ENCODE assay signal across 8 cellular contexts in the genomic region with DNA sequence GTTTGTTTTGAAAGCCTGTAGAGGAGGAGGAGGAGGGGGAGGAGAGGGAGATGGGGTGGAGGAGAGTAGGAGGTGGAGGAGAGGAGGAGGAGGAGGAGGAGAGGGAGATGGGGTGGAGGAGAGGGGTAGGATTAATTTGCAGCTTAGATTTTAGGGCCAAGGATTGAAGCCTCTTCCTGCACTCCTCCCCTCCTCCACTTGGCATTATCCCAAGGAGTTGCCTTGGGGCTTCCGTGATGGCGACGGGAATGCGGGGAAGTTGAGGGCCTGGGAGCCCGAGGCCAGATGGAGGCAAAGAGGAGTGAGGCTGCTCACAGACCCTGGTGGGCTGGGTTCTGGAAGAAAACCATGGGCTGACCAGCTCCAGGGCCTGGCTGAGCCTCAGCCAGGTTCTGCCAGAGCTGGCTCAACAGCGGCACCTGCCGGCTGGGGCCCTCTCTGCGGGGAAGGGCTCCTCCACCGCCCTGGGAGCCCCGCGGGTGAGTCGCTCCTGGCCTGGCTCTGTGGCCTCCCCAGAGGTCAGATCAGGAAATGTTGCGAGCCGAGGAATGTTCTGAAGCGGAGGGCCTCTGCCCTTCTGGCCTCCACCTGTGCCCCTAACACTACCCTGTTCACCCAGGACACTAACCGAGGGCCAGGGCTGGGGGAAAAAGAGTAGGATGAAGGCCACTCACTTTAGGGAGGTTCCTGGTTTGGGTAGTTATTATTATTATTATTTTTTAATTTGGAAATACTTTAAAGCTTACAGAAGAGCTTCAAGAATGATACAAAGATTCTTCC. TPM values are rescaled to one million over a fixed set of nuclear protein-coding genes. Genes with fewer than 3 reads are reported as not detected.
A peak's percentile ranks its signal among the peaks of the same experiment; 100 is the strongest.
DNase-seq lines count a peak whose midpoint lies in the region; ATAC-seq and TF ChIP-seq lines count a peak whose summit lies in the region.

No MANE protein-coding gene starts in this region.

- H3K27ac ChIP-seq in DND-41 (ENCODE audit: low read length) (peak overlapping the region; percentile 3; the same call in 1 of the 2 replicates), hepatocyte (peak overlapping the region; percentile 28)

- peak; percentile 86 for DNase-seq in DND-41
- DNase-seq in HEK293T (ENCODE audit: extremely low spot score): peak; percentile 94
- DNase-seq in NCI-H1694 (lab: John Stamatoyannopoulos, UW): peak; percentile 73
- peak; percentile 89 for DNase-seq in T-helper 9 cell
- DNase-seq in astrocyte of the hippocampus (ENCODE audit: low read depth, low spot score): peak; percentile 96
- DNase-seq in hepatocyte (ENCODE audit: low spot score): peak; percentile 94
- peak; percentile 30 for DNase-seq in retinal pigment epithelial cell (ENCODE audit: low read depth)

- 2% methylated on average over 16 of the region's 16 CpGs for WGBS in hepatocyte (ENCODE audit: low lambda C conversion rate, missing lambda C conversion rate)

- H2AFZ ChIP-seq in DND-41 (ENCODE audit: low read depth, low read length) (peak overlapping the region; percentile 87), hepatocyte (peak overlapping the region; percentile 36)

- H3K79me2 ChIP-seq in DND-41 (ENCODE audit: insufficient read depth, low read length) (no peaks in the 10 kb centered on the region), hepatocyte (no peaks in the 10 kb centered on the region)

- no peak overlapping the region for H3K4me3 ChIP-seq in DND-41 (ENCODE audit: low read depth in 1 of 2, low read length in 2 of 2)
- no peak overlapping the region for H3K4me3 ChIP-seq in hepatocyte
- peak overlapping the region; percentile 10 for H3K4me3 ChIP-seq in retinal pigment epithelial cell (ENCODE audit: low read length)

- H3K4me1 ChIP-seq in DND-41 (ENCODE audit: insufficient read depth, low read length) (peaks cover 13% of the 10 kb centered on the region), hepatocyte (ENCODE audit: insufficient read depth) (peaks cover 8% of the 10 kb centered on the region)

- ATAC-seq in DND-41 (ENCODE audit: insufficient read depth, low read depth): peak; percentile 100
- ATAC-seq in GM19023 (IDR thresholded peaks at IDR 0.05; ENCODE audit: unreplicated experiment): no peak

- peak overlapping the region; percentile 37 for H3K9ac ChIP-seq in DND-41 (ENCODE audit: low read depth, low read length)

- peak overlapping the region; percentile 56 for H3K4me2 ChIP-seq in DND-41 (ENCODE audit: insufficient read depth, low read length)
- peak overlapping the region; percentile 52 for H3K4me2 ChIP-seq in hepatocyte

- H4K20me1 ChIP-seq in DND-41 (ENCODE audit: insufficient read depth, low read length): no peaks in the 10 kb centered on the region
- no peaks in the 10 kb centered on the region for H4K20me1 ChIP-seq in hepatocyte (ENCODE audit: insufficient read depth, poor library complexity, severe bottlenecking)

- CTCF ChIA-PET in HEK293T (lab: Yijun Ruan, JAX): interaction anchor here (0.5 to 5.8 kb wide), 29 partner anchors 9 to 734 kb away, joined by 3 to 85 read pairs (median 4); partner anchors contain the start of genes ACBD4 and HEXIM1

- H3K9me3 ChIP-seq in DND-41 (ENCODE audit: insufficient read depth, low read length, severe bottlenecking) (no peaks in the 10 kb centered on the region), hepatocyte (ENCODE audit: low read depth) (no peaks in the 10 kb centered on the region)

- H3K9me2 ChIP-seq in hepatocyte (replicated peaks; ENCODE audit: insufficient read depth): no peaks in the 10 kb centered on the region

- TF ChIP-seq CTCF in DND-41 (IDR thresholded peaks at IDR 0.05; ENCODE audit: borderline replicate concordance, extremely low read depth, low read length, poor library complexity, severe bottlenecking): peak; percentile 99
- peak; percentile 99 for TF ChIP-seq CTCF in hepatocyte (IDR thresholded peaks at IDR 0.05; ENCODE audit: poor library complexity)
- peak; percentile 99 for TF ChIP-seq CTCF in retinal pigment epithelial cell (conservative IDR thresholded peaks at IDR 0.05; ENCODE audit: low read depth, low read length)

- POLR2A ChIA-PET in HEK293T (lab: Yijun Ruan, JAX): interaction anchor here (0.7 to 6.8 kb wide), 12 partner anchors 8 to 73 kb away, joined by 3 to 117 read pairs (median 4); partner anchors contain the start of genes ACBD4, HEXIM1 and HEXIM2

- H3K27me3 ChIP-seq in DND-41 (ENCODE audit: insufficient read depth, low read length, poor library complexity) (no peaks in the 10 kb centered on the region), hepatocyte (no peaks in the 10 kb centered on the region)

- no peaks in the 10 kb centered on the region for H3K36me3 ChIP-seq in DND-41 (ENCODE audit: insufficient read depth, low read length)
- H3K36me3 ChIP-seq in hepatocyte (replicated peaks; ENCODE audit: insufficient read depth, low read depth): no peaks in the 10 kb centered on the region

TF ChIP-seq in HEK293T, 16 proteins besides CTCF, POLR2A, EP300 and RAD21:
- TF ChIP-seq NFRKB (IDR thresholded peaks at IDR 0.05) (no peak), BHLHE40 (IDR thresholded peaks at IDR 0.05; ENCODE audit: borderline replicate concordance) (no peak), HDGF (IDR thresholded peaks at IDR 0.05; ENCODE audit: borderline replicate concordance) (peak; percentile 79; the same call in 1 of the 2 replicates)

RNA-seq across cellular contexts. Expression of gene FMNL1, which starts 23.9 kb away (rescaled TPM):
- 0.30 and 1.4 TPM in 2 replicates for total RNA-seq in hepatocyte
- polyA plus RNA-seq in hepatocyte: 1.2 and 2.9 TPM in 2 replicates

RNA-seq across cellular contexts. Expression of gene HEXIM2, which starts 36.1 kb away (rescaled TPM):
- 6.7 and 12.2 TPM in 2 replicates for total RNA-seq in hepatocyte
- 7.6 and 10.5 TPM in 2 replicates for polyA plus RNA-seq in hepatocyte

RNA-seq across cellular contexts. Expression of gene HEXIM1, which starts 49.5 kb away (rescaled TPM):
- 17.1 and 19.2 TPM in 2 replicates for total RNA-seq in hepatocyte
- 13.5 and 14.5 TPM in 2 replicates for polyA plus RNA-seq in hepatocyte

Comparison
In these comparisons a context has a peak if more than half of its experiments do, and no peak if none do; other contexts are left out.
1. DNase-seq: peak in every context shown above with its lines; median percentile 96 in astrocyte of the hippocampus; 94 in HEK293T; 94 in hepatocyte; 89 in T-helper 9 cell; 86 in DND-41; 73 in NCI-H1694; 30 in retinal pigment epithelial cell.